ENCODE assay signal across 18 cellular contexts in the genomic region with DNA sequence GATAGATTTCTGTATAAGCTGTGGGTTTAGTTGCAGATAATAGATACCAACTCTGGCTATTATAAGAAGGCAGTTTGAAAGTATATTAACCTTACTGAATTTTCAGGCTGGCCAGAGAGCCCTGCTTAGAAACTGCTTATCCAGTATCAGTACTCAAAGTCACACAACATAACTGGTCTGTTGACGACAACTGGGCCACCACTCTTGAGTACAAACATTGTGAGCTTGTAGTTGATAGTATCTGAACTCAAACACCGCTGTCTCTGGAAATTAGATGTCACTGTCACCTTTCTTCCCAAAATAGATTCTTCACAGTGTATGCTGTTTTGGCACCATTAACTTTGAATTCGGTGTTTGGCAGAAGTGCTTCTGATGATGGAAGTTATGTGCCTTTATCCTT.
DNase-seq lines count a peak whose midpoint lies in the region; ATAC-seq and TF ChIP-seq lines count a peak whose summit lies in the region.
"Had no signal": no experiment of that assay in that cellular context is flagged by ENCODE, and none has a peak within 500 bp of the region (broad histone marks: within the 10 kb centered on the region; RNA-seq: fewer than 3 reads in every experiment).

No MANE protein-coding gene starts in this region.

- H3K4me1 ChIP-seq in cardiac muscle cell (ENCODE audit: low read depth) (peaks cover 12% of the 10 kb centered on the region), left ventricle myocardium inferior (no peaks in the 10 kb centered on the region), neuronal stem cell (ENCODE audit: control insufficient read depth in 2 of 2, insufficient read depth in 1 of 2, low read depth in 1 of 2, low read length in 2 of 2) (no peaks in the 10 kb centered on the region)
- H3K4me1 ChIP-seq: BLaER1 had no signal

- no peak overlapping the region for H3K9ac ChIP-seq in neuronal stem cell (ENCODE audit: low read depth, low read length, poor library complexity)
- H3K9ac ChIP-seq: BLaER1 had no signal

- H4K8ac ChIP-seq in neuronal stem cell (ENCODE audit: low read depth, low read length): no peak overlapping the region

- no peak overlapping the region for H2AK5ac ChIP-seq in neuronal stem cell (ENCODE audit: low read depth, low read length)

- H3K4me3 Mint-ChIP-seq in mesothelial cell of epicardium: no peak overlapping the region
- H3K4me3 Mint-ChIP-seq: B cell; CD4-positive, CD25-positive, alpha-beta regulatory T cell; CD8-positive, alpha-beta T cell; GM23338; H9 had no signal

- H2BK120ac ChIP-seq in neuronal stem cell (ENCODE audit: low read depth, low read length): no peak overlapping the region

- no peak overlapping the region for H2BK15ac ChIP-seq in neuronal stem cell (ENCODE audit: low read length)

- no peak overlapping the region for H4K91ac ChIP-seq in neuronal stem cell (ENCODE audit: low read depth, low read length, poor library complexity)

- no peak overlapping the region for H3K23ac ChIP-seq in neuronal stem cell (ENCODE audit: low read depth, low read length, poor library complexity)

- H3K27me3 ChIP-seq in cardiac muscle cell: no peaks in the 10 kb centered on the region
- no peaks in the 10 kb centered on the region for H3K27me3 ChIP-seq in left ventricle myocardium inferior (ENCODE audit: low read depth)
- H3K27me3 ChIP-seq in neuronal stem cell (ENCODE audit: control insufficient read depth in 3 of 3, insufficient read depth in 3 of 3, low read depth in 1 of 3, low read length in 3 of 3): no peaks in the 10 kb centered on the region
- H3K27me3 ChIP-seq: BLaER1 had no signal

- H3K14ac ChIP-seq in neuronal stem cell (ENCODE audit: low read length): no peak overlapping the region

- WGBS in neuronal stem cell (ENCODE audit: extremely low coverage in 2 of 2, insufficient read length in 2 of 2, insufficient replicate concordance in 1 of 2), 2 donors: no CpG with 5 or more reads among the region's 3 CpGs

- peak overlapping the region; percentile 22 for H3K27ac ChIP-seq in cardiac muscle cell
- no peak overlapping the region for H3K27ac ChIP-seq in left ventricle myocardium inferior (replicated peaks)
- no peak overlapping the region for H3K27ac ChIP-seq in neuronal stem cell (replicated peaks; ENCODE audit: low read length)
- H3K27ac ChIP-seq: 22Rv1, BLaER1, C4-2B had no signal

- H3K27me3 Mint-ChIP-seq in mesothelial cell of epicardium (ENCODE audit: low read depth): no peaks in the 10 kb centered on the region
- H3K27me3 Mint-ChIP-seq: CD4-positive, CD25-positive, alpha-beta regulatory T cell had no signal

- H3K18ac ChIP-seq in neuronal stem cell (ENCODE audit: low read length): no peak overlapping the region

- no peak overlapping the region for H3K4ac ChIP-seq in neuronal stem cell (ENCODE audit: low read length)

- no peak overlapping the region for H2BK5ac ChIP-seq in neuronal stem cell (ENCODE audit: low read length)

- H3K9me3 ChIP-seq in cardiac muscle cell (ENCODE audit: low read depth): no peaks in the 10 kb centered on the region
- H3K9me3 ChIP-seq in left ventricle myocardium inferior (replicated peaks): peaks cover 6% of the 10 kb centered on the region
- no peaks in the 10 kb centered on the region for H3K9me3 ChIP-seq in neuronal stem cell (replicated peaks in 1 of 2; ENCODE audit: control insufficient read depth in 2 of 2, insufficient read depth in 1 of 2, low read depth in 1 of 2, low read length in 2 of 2)
- H3K9me3 ChIP-seq: BLaER1, Caco-2 had no signal

- peak overlapping the region; percentile 32 for H2AFZ ChIP-seq in neuronal stem cell (ENCODE audit: low read length)
- H2AFZ ChIP-seq: GM23338 had no signal

- intact Hi-C loops in left ventricle myocardium inferior (cut with micrococcal nuclease): no loop called here

- no peaks in the 10 kb centered on the region for H3K79me1 ChIP-seq in neuronal stem cell (ENCODE audit: low read depth, low read length)

- H3K36me3 Mint-ChIP-seq in mesothelial cell of epicardium: no peaks in the 10 kb centered on the region
- H3K36me3 Mint-ChIP-seq: CD4-positive, CD25-positive, alpha-beta regulatory T cell; CD8-positive, alpha-beta T cell had no signal

- H3K4me1 Mint-ChIP-seq in mesothelial cell of epicardium: no peaks in the 10 kb centered on the region
- H3K4me1 Mint-ChIP-seq: B cell; CD4-positive, CD25-positive, alpha-beta regulatory T cell; GM23338; H9 had no signal

- H2BK12ac ChIP-seq in neuronal stem cell (ENCODE audit: low read length): no peak overlapping the region

- no peaks in the 10 kb centered on the region for H3K36me3 ChIP-seq in cardiac muscle cell
- no peaks in the 10 kb centered on the region for H3K36me3 ChIP-seq in left ventricle myocardium inferior
- H3K36me3 ChIP-seq in neuronal stem cell (replicated peaks in 1 of 2; ENCODE audit: control insufficient read depth in 2 of 2, insufficient read depth in 2 of 2, low read length in 2 of 2): no peaks in the 10 kb centered on the region
- H3K36me3 ChIP-seq: BLaER1 had no signal

- no peak overlapping the region for H3K27ac Mint-ChIP-seq in mesothelial cell of epicardium
- H3K27ac Mint-ChIP-seq: B cell; CD4-positive, CD25-positive, alpha-beta regulatory T cell; CD8-positive, alpha-beta T cell; GM23338 had no signal

- peak; percentile 31 for ATAC-seq in GM18867 (IDR thresholded peaks at IDR 0.05; ENCODE audit: unreplicated experiment)
- ATAC-seq: CD8-positive, alpha-beta T cell; GM23338; HCT116 had no signal

- DNase-seq in cardiac muscle cell (ENCODE audit: low read depth in 1 of 2, low spot score in 1 of 2) (peak in 1 of 2 donors; percentile 44), left ventricle myocardium inferior (no peak), neuronal stem cell (ENCODE audit: low spot score) (no peak), NCI-H2029 treated with DMSO at 0.1 percent for 48 hours (lab: John Stamatoyannopoulos, UW) (no peak), mesothelial cell of epicardium (ENCODE audit: low spot score in 2 of 2, unreplicated experiment in 2 of 2) (no peak)
- DNase-seq: Caco-2; CD4-positive, CD25-positive, alpha-beta regulatory T cell; CD8-positive, alpha-beta T cell; DMS153; DND-41; H9 had no signal

- H3K9me3 Mint-ChIP-seq in mesothelial cell of epicardium: no peaks in the 10 kb centered on the region
- H3K9me3 Mint-ChIP-seq: GM23338, H9 had no signal

- H3K4me2 ChIP-seq in neuronal stem cell (ENCODE audit: insufficient read depth, low read length, poor library complexity, severe bottlenecking): no peak overlapping the region
- H3K4me2 ChIP-seq: BLaER1, GM23338 had no signal

- no peak for TF ChIP-seq CTCF in cardiac muscle cell (IDR thresholded peaks at IDR 0.05; ENCODE audit: low read depth, low read length)
- no peak for TF ChIP-seq CTCF in left ventricle myocardium inferior (IDR thresholded peaks at IDR 0.05; ENCODE audit: borderline replicate concordance)
- no peak for TF ChIP-seq CTCF in mesothelial cell of epicardium (IDR thresholded peaks at IDR 0.05; ENCODE audit: unreplicated experiment)

- H3K4me3 ChIP-seq in cardiac muscle cell: no peak overlapping the region
- H3K4me3 ChIP-seq in left ventricle myocardium inferior: no peak overlapping the region
- no peak overlapping the region for H3K4me3 ChIP-seq in neuronal stem cell (ENCODE audit: low read length in 2 of 2)
- H3K4me3 ChIP-seq: BLaER1, GM23338 had no signal
